ENCODE assay signal across 28 cellular contexts in the genomic region with DNA sequence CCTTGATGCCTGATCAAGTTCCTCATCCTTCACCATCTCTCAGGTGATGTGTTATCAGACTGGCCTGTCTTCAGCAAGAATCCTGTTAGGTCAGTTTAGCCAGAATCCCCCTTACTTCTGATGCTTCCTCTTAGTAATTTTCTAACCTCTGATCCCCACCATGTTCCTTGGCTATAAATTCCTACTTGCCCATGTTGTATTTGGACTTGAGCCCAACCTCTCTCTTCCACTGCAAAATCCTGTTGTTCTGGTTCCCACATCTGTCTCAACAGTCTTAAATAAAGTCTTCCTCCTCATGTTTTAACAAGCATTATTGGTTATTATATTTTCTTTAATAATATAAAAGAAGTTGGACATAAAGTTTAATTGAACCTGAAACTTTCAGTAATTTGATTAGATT.
"Had no signal": no experiment of that assay in that cellular context is flagged by ENCODE, and none has a peak within 500 bp of the region (broad histone marks: within the 10 kb centered on the region; RNA-seq: fewer than 3 reads in every experiment).

No MANE protein-coding gene starts in this region.

- H3K4me1 Mint-ChIP-seq: activated B cell treated with CpG ODN at 0.5 μM for 24 hours; activated CD4-positive, alpha-beta T cell treated with anti-CD3 and anti-CD28 coated beads for 36 hours; activated naive CD8-positive, alpha-beta T cell treated with anti-CD3 and anti-CD28 coated beads for 36 hours; naive thymus-derived CD8-positive, alpha-beta T cell had no signal

- H3K9me3 Mint-ChIP-seq: mesothelial cell of epicardium had no signal

- H3K27ac Mint-ChIP-seq: activated B cell treated with CpG ODN at 0.5 μM for 24 hours; activated CD4-positive, alpha-beta T cell treated with anti-CD3 and anti-CD28 coated beads for 36 hours; activated naive CD8-positive, alpha-beta T cell treated with anti-CD3 and anti-CD28 coated beads for 36 hours; activated T-cell treated with anti-CD3 and anti-CD28 coated beads, Interleukin-2, amount 50 U/mL, for 24 hours; activated T-helper 2 cell treated with anti-CD3 and anti-CD28 coated beads, Interferon-gamma antibody, Interleukin-2, Interleukin-4, amounts not matched to agents 10 μg/mL and 5 μg/mL and 100 μg/mL, durations not matched to agents 14 hours and 24 hours and 36 hours; effector memory CD8-positive, alpha-beta T cell; mesothelial cell of epicardium; naive thymus-derived CD8-positive, alpha-beta T cell; progenitor cell of endocrine pancreas had no signal

- H3K36me3 ChIP-seq: esophagus muscularis mucosa, left ventricle myocardium inferior, thoracic aorta, upper lobe of left lung had no signal

- H3K9me3 ChIP-seq: esophagus muscularis mucosa, thoracic aorta, upper lobe of left lung had no signal

- H3K27ac ChIP-seq: dorsolateral prefrontal cortex, esophagus muscularis mucosa, hepatocyte, left ventricle myocardium inferior, thoracic aorta, upper lobe of left lung had no signal

- H3K4me3 Mint-ChIP-seq: activated B cell treated with CpG ODN at 0.5 μM for 24 hours; activated CD4-positive, alpha-beta T cell treated with anti-CD3 and anti-CD28 coated beads for 36 hours; activated naive CD8-positive, alpha-beta T cell treated with anti-CD3 and anti-CD28 coated beads for 36 hours; activated T-cell treated with anti-CD3 and anti-CD28 coated beads, Interleukin-2, amount 50 U/mL, for 24 hours; effector memory CD8-positive, alpha-beta T cell; mesothelial cell of epicardium; naive thymus-derived CD8-positive, alpha-beta T cell had no signal

- H3K27me3 ChIP-seq: dorsolateral prefrontal cortex, esophagus muscularis mucosa, hepatocyte, upper lobe of left lung had no signal

- H3K4me1 ChIP-seq: esophagus muscularis mucosa, left ventricle myocardium inferior, upper lobe of left lung had no signal

- DNase-seq: activated B cell treated with CpG ODN at 0.5 μM for 24 hours; activated CD4-positive, alpha-beta T cell treated with anti-CD3 and anti-CD28 coated beads for 36 hours; activated CD4-positive, alpha-beta T cell treated with anti-CD3 and anti-CD28 coated beads, Interleukin-2, amount 50 U/mL, for 4 hours; activated CD8-positive, alpha-beta memory T cell treated with anti-CD3 and anti-CD28 coated beads for 24 hours; activated CD8-positive, alpha-beta memory T cell treated with anti-CD3 and anti-CD28 coated beads, Interleukin-2, amount 50 U/mL, for 4 hours; activated naive CD4-positive, alpha-beta T cell treated with Interleukin-2 at 50 U/mL for 16 hours; activated naive CD8-positive, alpha-beta T cell treated with anti-CD3 and anti-CD28 coated beads for 36 hours; activated T-cell treated with anti-CD3 and anti-CD28 coated beads, Interleukin-2, amount 50 U/mL, for 24 hours; amniotic stem cell; central memory CD4-positive, alpha-beta T cell; dorsolateral prefrontal cortex; effector memory CD8-positive, alpha-beta T cell; glutamatergic neuron; kidney glomerular epithelial cell; left ventricle myocardium inferior; naive thymus-derived CD8-positive, alpha-beta T cell; retina; stimulated activated CD4-positive, alpha-beta T cell treated with anti-CD3 and anti-CD28 coated beads, Interleukin-4, amount 100 ng/mL, for 24 hours; stimulated activated naive CD4-positive, alpha-beta T cell treated with Interleukin-2 at 50 U/mL for 16 hours; T-helper 1 cell; T1000; upper lobe of left lung had no signal

- H3K27me3 Mint-ChIP-seq: activated B cell treated with CpG ODN at 0.5 μM for 24 hours; activated CD4-positive, alpha-beta T cell treated with anti-CD3 and anti-CD28 coated beads for 36 hours; activated T-cell treated with anti-CD3 and anti-CD28 coated beads, Interleukin-2, amount 50 U/mL, for 24 hours; effector memory CD8-positive, alpha-beta T cell; naive thymus-derived CD8-positive, alpha-beta T cell; progenitor cell of endocrine pancreas had no signal

- H3K36me3 Mint-ChIP-seq: activated naive CD8-positive, alpha-beta T cell treated with anti-CD3 and anti-CD28 coated beads for 36 hours; mesothelial cell of epicardium; naive thymus-derived CD8-positive, alpha-beta T cell had no signal

- H3K4me3 ChIP-seq: dorsolateral prefrontal cortex, esophagus muscularis mucosa, hepatocyte, left ventricle myocardium inferior, thoracic aorta, upper lobe of left lung had no signal
